2 cellular contexts compared by ENCODE assay signal in genomic region chr17:60300949-60301348, GRCh38.
TF ChIP-seq lines count a peak whose summit lies in the region.

No MANE protein-coding gene starts in this region.

TF ChIP-seq in HCT116, 20 proteins besides CTCF, POLR2A, EP300 and RAD21 (continued from another document):
- no peak for TF ChIP-seq ELF1 (IDR thresholded peaks at IDR 0.05; ENCODE audit: borderline replicate concordance, low read depth)
- TF ChIP-seq EZH2phosphoT487 (IDR thresholded peaks at IDR 0.05; ENCODE audit: borderline replicate concordance), result no peak
- no peak for TF ChIP-seq SIN3A (IDR thresholded peaks at IDR 0.05; ENCODE audit: low read depth)
- no peak for TF ChIP-seq ATF3 (IDR thresholded peaks at IDR 0.05)
- no peak for TF ChIP-seq MAX (IDR thresholded peaks at IDR 0.05)
- TF ChIP-seq ZBTB33 (IDR thresholded peaks at IDR 0.05; ENCODE audit: extremely low read depth, insufficient replicate concordance, low read length), result no peak
- no peak for TF ChIP-seq ZFX (IDR thresholded peaks at IDR 0.05)
- TF ChIP-seq CBX3 (IDR thresholded peaks at IDR 0.05; ENCODE audit: low read depth), result no peak
- TF ChIP-seq JUND (IDR thresholded peaks at IDR 0.05), result no peak
- no peak for TF ChIP-seq ZNF274 (IDR thresholded peaks at IDR 0.05; ENCODE audit: low read depth, low read length)
- TF ChIP-seq, protein P1, sequence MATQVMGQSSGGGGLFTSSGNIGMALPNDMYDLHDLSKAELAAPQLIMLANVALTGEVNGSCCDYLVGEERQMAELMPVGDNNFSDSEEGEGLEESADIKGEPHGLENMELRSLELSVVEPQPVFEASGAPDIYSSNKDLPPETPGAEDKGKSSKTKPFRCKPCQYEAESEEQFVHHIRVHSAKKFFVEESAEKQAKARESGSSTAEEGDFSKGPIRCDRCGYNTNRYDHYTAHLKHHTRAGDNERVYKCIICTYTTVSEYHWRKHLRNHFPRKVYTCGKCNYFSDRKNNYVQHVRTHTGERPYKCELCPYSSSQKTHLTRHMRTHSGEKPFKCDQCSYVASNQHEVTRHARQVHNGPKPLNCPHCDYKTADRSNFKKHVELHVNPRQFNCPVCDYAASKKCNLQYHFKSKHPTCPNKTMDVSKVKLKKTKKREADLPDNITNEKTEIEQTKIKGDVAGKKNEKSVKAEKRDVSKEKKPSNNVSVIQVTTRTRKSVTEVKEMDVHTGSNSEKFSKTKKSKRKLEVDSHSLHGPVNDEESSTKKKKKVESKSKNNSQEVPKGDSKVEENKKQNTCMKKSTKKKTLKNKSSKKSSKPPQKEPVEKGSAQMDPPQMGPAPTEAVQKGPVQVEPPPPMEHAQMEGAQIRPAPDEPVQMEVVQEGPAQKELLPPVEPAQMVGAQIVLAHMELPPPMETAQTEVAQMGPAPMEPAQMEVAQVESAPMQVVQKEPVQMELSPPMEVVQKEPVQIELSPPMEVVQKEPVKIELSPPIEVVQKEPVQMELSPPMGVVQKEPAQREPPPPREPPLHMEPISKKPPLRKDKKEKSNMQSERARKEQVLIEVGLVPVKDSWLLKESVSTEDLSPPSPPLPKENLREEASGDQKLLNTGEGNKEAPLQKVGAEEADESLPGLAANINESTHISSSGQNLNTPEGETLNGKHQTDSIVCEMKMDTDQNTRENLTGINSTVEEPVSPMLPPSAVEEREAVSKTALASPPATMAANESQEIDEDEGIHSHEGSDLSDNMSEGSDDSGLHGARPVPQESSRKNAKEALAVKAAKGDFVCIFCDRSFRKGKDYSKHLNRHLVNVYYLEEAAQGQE (IDR thresholded peaks at IDR 0.05; ENCODE audit: low read depth), result no peak
- no peak for TF ChIP-seq FOSL1 (IDR thresholded peaks at IDR 0.05; ENCODE audit: low read depth)
- TF ChIP-seq CEBPB (IDR thresholded peaks at IDR 0.05; ENCODE audit: low read depth), result no peak
- no peak for TF ChIP-seq POLR2AphosphoS5 (IDR thresholded peaks at IDR 0.05; ENCODE audit: low read depth, low read length)
- no peak for TF ChIP-seq EGR1 (IDR thresholded peaks at IDR 0.05; ENCODE audit: low read depth)

TF ChIP-seq in IMR-90, 13 proteins besides CTCF, POLR2A, EP300 and RAD21 (continued from another document):
- TF ChIP-seq, protein P2, sequence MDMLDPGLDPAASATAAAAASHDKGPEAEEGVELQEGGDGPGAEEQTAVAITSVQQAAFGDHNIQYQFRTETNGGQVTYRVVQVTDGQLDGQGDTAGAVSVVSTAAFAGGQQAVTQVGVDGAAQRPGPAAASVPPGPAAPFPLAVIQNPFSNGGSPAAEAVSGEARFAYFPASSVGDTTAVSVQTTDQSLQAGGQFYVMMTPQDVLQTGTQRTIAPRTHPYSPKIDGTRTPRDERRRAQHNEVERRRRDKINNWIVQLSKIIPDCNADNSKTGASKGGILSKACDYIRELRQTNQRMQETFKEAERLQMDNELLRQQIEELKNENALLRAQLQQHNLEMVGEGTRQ (IDR thresholded peaks at IDR 0.05; ENCODE audit: low read depth, low read length), result no peak
- TF ChIP-seq ELK1 (IDR thresholded peaks at IDR 0.05; ENCODE audit: borderline replicate concordance, low read depth, low read length), result no peak
